26 cellular contexts compared by ENCODE assay signal in the genomic region with DNA sequence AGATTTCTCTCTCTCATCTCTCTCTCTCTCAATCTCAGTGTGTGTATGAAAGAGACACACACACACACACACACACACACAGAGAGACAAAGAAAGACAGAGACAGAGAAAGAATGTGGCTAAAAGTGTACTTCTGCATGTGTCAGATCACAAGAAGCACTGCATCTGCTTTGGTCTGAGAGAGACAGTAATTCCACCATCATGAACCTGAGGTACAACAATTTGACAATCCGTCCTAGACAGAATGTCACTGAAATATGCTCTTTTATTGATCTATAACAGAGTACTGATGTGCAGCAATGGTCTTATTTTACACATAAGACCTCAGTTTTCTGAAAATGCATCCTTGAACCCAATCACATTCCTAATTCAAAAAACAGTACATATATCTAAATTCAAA.
DNase-seq lines count a peak whose midpoint lies in the region; FAIRE-seq and TF ChIP-seq lines count a peak whose summit lies in the region.
"Had no signal": no experiment of that assay in that cellular context is flagged by ENCODE, and none has a peak within 500 bp of the region (broad histone marks: within the 10 kb centered on the region; RNA-seq: fewer than 3 reads in every experiment).

No MANE protein-coding gene starts in this region.

- H3K27ac ChIP-seq in layer of hippocampus (ENCODE audit: low read depth, low read length), result peak overlapping the region; percentile 66
- H3K27ac ChIP-seq: A549 had no signal

- peak; percentile 32 for FAIRE-seq in bronchial epithelial cell (lab: Jason Lieb, UNC)
- FAIRE-seq: A549, GM12891, GM19239 had no signal

- no peak overlapping the region for H3K4me3 ChIP-seq in bronchial epithelial cell (ENCODE audit: low read depth, low read length)
- H3K4me3 ChIP-seq: A549, MG63 had no signal

- TF ChIP-seq CTCF in bronchial epithelial cell (IDR thresholded peaks at IDR 0.05; ENCODE audit: insufficient read depth, low read length, severe bottlenecking), result no peak

- H3K36me3 ChIP-seq in bronchial epithelial cell (ENCODE audit: control insufficient read depth, insufficient read depth, low read length), result no peaks in the 10 kb centered on the region
- H3K36me3 ChIP-seq: MG63 had no signal

- H3K27me3 ChIP-seq in bronchial epithelial cell (ENCODE audit: control insufficient read depth, insufficient read depth, low read length) (no peaks in the 10 kb centered on the region), layer of hippocampus (ENCODE audit: control insufficient read depth, insufficient read depth, low read length) (no peaks in the 10 kb centered on the region)
- H3K27me3 ChIP-seq: MG63 had no signal

- no peak for DNase-seq in bronchial epithelial cell (ENCODE audit: low read depth)
- peak; percentile 73 for DNase-seq in pons (ENCODE audit: low spot score)
- no peak for DNase-seq in AG08395 (ENCODE audit: low spot score)
- DNase-seq in SKM-1 treated with dmso at 0.1 percent for 144 hours (lab: John Stamatoyannopoulos, UW; ENCODE audit: unreplicated experiment), result no peak
- no peak for DNase-seq in D341Med (ENCODE audit: low spot score)
- DNase-seq in activated CD4-positive, alpha-beta T cell treated with anti-CD3 and anti-CD28 coated beads for 4 hours, result no peak
- DNase-seq: C1 segment of cervical spinal cord; CD4-positive, alpha-beta memory T cell; COR-L47; DMS 273 treated with DMSO at 0.1 percent for 48 hours; DMS79; EL; GDM1; IMR-90; KG1; MG63; NCI-H2029; NCI-H446; NCI-H524 treated with DMSO at 0.1 percent for 48 hours; NCI-H774; NK-92 treated with Interleukin-12 subunit alpha and Interleukin-12 subunit beta, amount 100 ng/mL, for 24 hours; PC-3 had no signal
